In genomic region chr11:96307748-96308133, GRCh38 we compare ENCODE assay signal across 1 cellular context.
TF ChIP-seq lines count a peak whose summit lies in the region.

No MANE protein-coding gene starts in this region.

TF ChIP-seq in GM23338, 12 proteins besides CTCF, POLR2A, EP300 and RAD21 (continued from another document):
- TF ChIP-seq ZNF462 (CRISPR knock-in tag; IDR thresholded peaks at IDR 0.05) = no peak
